ENCODE assay signal across 21 cellular contexts in the genomic region with DNA sequence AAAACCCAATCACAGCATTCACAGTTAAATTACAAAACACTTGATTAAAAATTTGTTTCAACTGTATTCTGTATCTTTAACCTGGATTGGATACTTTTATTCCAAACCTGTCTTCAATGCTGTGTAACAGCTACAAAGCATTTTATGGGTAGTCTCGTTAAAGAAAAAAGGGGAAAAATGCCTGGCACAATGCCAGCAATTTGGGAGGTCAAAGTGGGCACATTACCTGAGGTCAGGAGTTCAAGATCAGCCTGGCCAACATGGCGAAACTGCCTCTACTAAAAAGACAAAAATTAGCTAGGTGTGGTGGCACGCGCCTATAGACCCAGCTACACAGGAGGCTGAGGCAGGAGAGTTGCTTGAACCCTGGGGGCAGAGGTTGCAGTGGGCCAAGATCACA. TPM values are rescaled to one million over a fixed set of nuclear protein-coding genes. Genes with fewer than 3 reads are reported as not detected.
A peak's percentile ranks its signal among the peaks of the same experiment; 100 is the strongest.
DNase-seq lines count a peak whose midpoint lies in the region; ATAC-seq, FAIRE-seq and TF ChIP-seq lines count a peak whose summit lies in the region.
"Had no signal": no experiment of that assay in that cellular context is flagged by ENCODE, and none has a peak within 500 bp of the region (broad histone marks: within the 10 kb centered on the region; RNA-seq: fewer than 3 reads in every experiment).

No MANE protein-coding gene starts in this region.

- no peak for TF ChIP-seq CTCF in AG04450 (IDR thresholded peaks at IDR 0.05; ENCODE audit: low read depth, low read length)
- TF ChIP-seq CTCF in CD8-positive, alpha-beta T cell (IDR thresholded peaks at IDR 0.05): no peak
- no peak for TF ChIP-seq CTCF in GM12878 (IDR thresholded peaks at IDR 0.05 in 2 of 3, conservative IDR thresholded peaks at IDR 0.05 in 1 of 3; ENCODE audit: control insufficient read depth in 2 of 3, extremely low read depth in 1 of 3, insufficient read depth in 1 of 3, low read depth in 3 of 3, low read length in 3 of 3)
- TF ChIP-seq CTCF in neural progenitor cell (IDR thresholded peaks at IDR 0.05): no peak

- TF ChIP-seq RAD21 in GM12878 (IDR thresholded peaks at IDR 0.05; ENCODE audit: insufficient read depth, low read depth, low read length): no peak

- POLR2A ChIA-PET in AG04450 (lab: Yijun Ruan, JAX): no interaction called here
- POLR2A ChIA-PET in CD8-positive, alpha-beta T cell (lab: Charles Lee): interaction anchor here (0.9 kb wide), 1 partner anchor 77 kb away, joined by 3 read pairs; no protein-coding TSS in a partner anchor
- POLR2A ChIA-PET in GM12878 (lab: Charles Lee): interaction anchor here (0.6 to 1.1 kb wide), 2 partner anchors 11 to 67 kb away, joined by 3 read pairs; no protein-coding TSS in a partner anchor
- POLR2A ChIA-PET in naive thymus-derived CD8-positive, alpha-beta T cell (lab: Charles Lee): interaction anchor here (0.8 to 2.1 kb wide), 2 partner anchors 67 to 77 kb away, joined by 4 to 5 read pairs; no protein-coding TSS in a partner anchor
- POLR2A ChIA-PET in T-cell (lab: Charles Lee): interaction anchor here in 1 of 2 donors (0.6 kb wide), 1 partner anchor 1136 kb away, joined by 3 read pairs; no protein-coding TSS in a partner anchor

- peaks cover 2% of the 10 kb centered on the region; the same call in 1 of the 2 replicates for H3K9me3 ChIP-seq in AG04450 (ENCODE audit: control insufficient read depth, insufficient read depth, low read length)
- no peaks in the 10 kb centered on the region for H3K9me3 ChIP-seq in CD8-positive, alpha-beta T cell (ENCODE audit: low read length)
- no peaks in the 10 kb centered on the region for H3K9me3 ChIP-seq in GM12878 (replicated peaks; ENCODE audit: control insufficient read depth, insufficient read depth, low read length)
- no peaks in the 10 kb centered on the region for H3K9me3 ChIP-seq in neural progenitor cell (ENCODE audit: low read depth)
- H3K9me3 ChIP-seq: BLaER1 treated with 17β-estradiol and CSF1 and Interleukin-3, amounts not matched to agents 10 nM and 100 nM; HAP-1; suprapubic skin; vagina had no signal

- H3K27ac ChIP-seq in AG04450 (ENCODE audit: low read depth, low read length) (peak overlapping the region; percentile 11), GM12878 (ENCODE audit: control insufficient read depth, insufficient read depth) (no peak overlapping the region), neural progenitor cell (no peak overlapping the region)
- H3K27ac ChIP-seq in CD8-positive, alpha-beta T cell (ENCODE audit: low read depth, low read length): no peak overlapping the region
- H3K27ac ChIP-seq: suprapubic skin, vagina had no signal

- H3K4me1 ChIP-seq in CD8-positive, alpha-beta T cell (ENCODE audit: insufficient read depth, low read length): peaks cover 36% of the 10 kb centered on the region
- H3K4me1 ChIP-seq in GM12878 (ENCODE audit: control insufficient read depth, insufficient read depth, low read length) (peaks cover 22% of the 10 kb centered on the region), neural progenitor cell (peaks cover 16% of the 10 kb centered on the region)

- in situ Hi-C loops in GM12878 (cut with MboI): no loop called here

- H3K27me3 ChIP-seq in AG04450 (ENCODE audit: control insufficient read depth, insufficient read depth, low read length) (no peaks in the 10 kb centered on the region), GM12878 (replicated peaks in 1 of 2; ENCODE audit: control insufficient read depth in 2 of 2, insufficient read depth in 2 of 2, low read length in 1 of 2) (no peaks in the 10 kb centered on the region), neural progenitor cell (no peaks in the 10 kb centered on the region)
- H3K27me3 ChIP-seq in CD8-positive, alpha-beta T cell (ENCODE audit: insufficient read depth, low read length): no peaks in the 10 kb centered on the region
- H3K27me3 ChIP-seq: BLaER1 treated with 17β-estradiol and CSF1 and Interleukin-3, amounts not matched to agents 10 nM and 100 nM; suprapubic skin; vagina had no signal

- no peak for TF ChIP-seq EP300 in GM12878 (IDR thresholded peaks at IDR 0.05; ENCODE audit: borderline replicate concordance in 1 of 2, control insufficient read depth in 1 of 2, low read depth in 2 of 2, low read length in 2 of 2)

- H3K36me3 ChIP-seq in CD8-positive, alpha-beta T cell (ENCODE audit: insufficient read depth, low read length): peaks cover 10% of the 10 kb centered on the region
- peaks cover 5 to 17% of the 10 kb centered on the region in 2 experiments; a peak in 3 of 4 replicates for H3K36me3 ChIP-seq in GM12878 (ENCODE audit: control insufficient read depth in 2 of 2, insufficient read depth in 2 of 2, low read length in 1 of 2)
- peaks cover 10% of the 10 kb centered on the region for H3K36me3 ChIP-seq in neural progenitor cell

- H4K20me1 ChIP-seq in GM12878 (ENCODE audit: control insufficient read depth, insufficient read depth): no peaks in the 10 kb centered on the region; the same call in none of the 2 replicates
- H4K20me1 ChIP-seq in neural progenitor cell (ENCODE audit: low read depth): peaks cover 42% of the 10 kb centered on the region

- H3K36me3 Mint-ChIP-seq in CD8-positive, alpha-beta T cell: peaks cover 66% of the 10 kb centered on the region
- H3K36me3 Mint-ChIP-seq in naive thymus-derived CD8-positive, alpha-beta T cell: peaks cover 16 to 59% (median 22%) of the 10 kb centered on the region in 3 donors
- peaks cover 36% of the 10 kb centered on the region for H3K36me3 Mint-ChIP-seq in T-cell
- H3K36me3 Mint-ChIP-seq in neural progenitor cell: peaks cover 30% of the 10 kb centered on the region

- H3K4me3 Mint-ChIP-seq in CD8-positive, alpha-beta T cell: peak overlapping the region; percentile 37
- peak overlapping the region in 1 of 10 donors; percentile 11 for H3K4me3 Mint-ChIP-seq in naive thymus-derived CD8-positive, alpha-beta T cell
- H3K4me3 Mint-ChIP-seq in T-cell (no peak overlapping the region), neural progenitor cell (no peak overlapping the region)

- H3F3A ChIP-seq in neural progenitor cell (ENCODE audit: low read depth): peaks cover 10% of the 10 kb centered on the region

- H3K4me1 Mint-ChIP-seq in CD8-positive, alpha-beta T cell (ENCODE audit: low read depth): peaks cover 76% of the 10 kb centered on the region
- H3K4me1 Mint-ChIP-seq in naive thymus-derived CD8-positive, alpha-beta T cell: peaks cover 26 to 85% (median 75%) of the 10 kb centered on the region in 4 donors
- H3K4me1 Mint-ChIP-seq in T-cell (peaks cover 77 to 83% (median 82%) of the 10 kb centered on the region in 3 donors), neural progenitor cell (peaks cover 26% of the 10 kb centered on the region)

- TF ChIP-seq POLR2A in GM12878 (IDR thresholded peaks at IDR 0.05; ENCODE audit: low read depth, low read length): no peak

- RAD21 ChIA-PET in GM12878 (lab: Charles Lee; ENCODE audit: unreplicated experiment): interaction anchor here (0.7 kb wide), 1 partner anchor 24 kb away, joined by 3 read pairs; no protein-coding TSS in a partner anchor

- DNase-seq in AG04450 (ENCODE audit: low read depth, low spot score) (no peak), GM12878 (ENCODE audit: low read depth, low spot score) (no peak), T-cell (no peak), neural progenitor cell (ENCODE audit: low spot score) (no peak), kidney tubule cell (ENCODE audit: low spot score) (no peak)
- DNase-seq in CD8-positive, alpha-beta T cell: no peak
- no peak for DNase-seq in naive thymus-derived CD8-positive, alpha-beta T cell
- DNase-seq: activated CD4-positive, alpha-beta T cell treated with anti-CD3 and anti-CD28 coated beads, Interleukin-2, amount 50 U/mL, for 48 hours; activated CD4-positive, CD25-positive, alpha-beta regulatory T cell; activated naive CD4-positive, alpha-beta T cell treated with Interleukin-2 at 50 U/mL for 16 hours; anterior cingulate cortex; NCI-H1092 treated with DMSO at 0.1 percent for 48 hours; NCI-H2081 treated with DMSO at 0.1 percent for 48 hours; NCI-H774; retina had no signal

- no peak for FAIRE-seq in GM12878 (lab: Jason Lieb, UNC)
- FAIRE-seq: GM19239 had no signal

- H3K9me3 Mint-ChIP-seq in CD8-positive, alpha-beta T cell: no peaks in the 10 kb centered on the region
- no peaks in the 10 kb centered on the region for H3K9me3 Mint-ChIP-seq in naive thymus-derived CD8-positive, alpha-beta T cell
- H3K9me3 Mint-ChIP-seq in T-cell: no peaks in the 10 kb centered on the region
- H3K9me3 Mint-ChIP-seq in neural progenitor cell: no peaks in the 10 kb centered on the region

- no peak overlapping the region for H2AFZ ChIP-seq in GM12878 (ENCODE audit: control insufficient read depth, low read depth, low read length)
- H2AFZ ChIP-seq in neural progenitor cell (replicated peaks): no peak overlapping the region

- intact Hi-C loops in CD8-positive, alpha-beta T cell (cut with DNase I, micrococcal nuclease): loop anchor here in 1 of 2 experiments (5.0 to 10.0 kb wide), 2 partner anchors 85 to 388 kb away; a partner anchor contains a TSS
- intact Hi-C loops in GM12878 (cut with micrococcal nuclease; ENCODE audit: unreplicated experiment): no loop called here

- no TSS peak for BruUV-seq in GM12878 (replicated peaks; lab: Mats Ljungman, UMichigan)

- no peak for ATAC-seq in CD8-positive, alpha-beta T cell
- ATAC-seq in GM12878 (no peak), T-cell (replicated peaks in 1 of 4) (no peak), HG03159 (IDR thresholded peaks at IDR 0.05; ENCODE audit: unreplicated experiment) (no peak)
- ATAC-seq in naive thymus-derived CD8-positive, alpha-beta T cell: no peak

- CTCF ChIA-PET in AG04450 (lab: Charles Lee) (interaction anchor here (1.1 kb wide), 1 partner anchor 11 kb away, joined by 4 read pairs; no protein-coding TSS in a partner anchor), GM12878 (lab: Yijun Ruan, JAX) (interaction anchor here (0.9 to 1.7 kb wide), 2 partner anchors 31 to 67 kb away, joined by 3 to 4 read pairs; no protein-coding TSS in a partner anchor), T-cell (lab: Charles Lee) (interaction anchor here in 1 of 2 donors (0.6 kb wide), 1 partner anchor 13 kb away, joined by 3 read pairs; no protein-coding TSS in a partner anchor)
- CTCF ChIA-PET in CD8-positive, alpha-beta T cell (lab: Charles Lee): interaction anchor here (1.3 to 1.7 kb wide), 2 partner anchors 9 to 12 kb away, joined by 3 to 6 read pairs; no protein-coding TSS in a partner anchor

- H3K9ac ChIP-seq in GM12878 (ENCODE audit: control insufficient read depth, insufficient read depth, low read length) (no peak overlapping the region), neural progenitor cell (no peak overlapping the region)

- no peak overlapping the region; the same call in 1 of the 2 replicates for H3K4me2 ChIP-seq in GM12878 (ENCODE audit: control insufficient read depth, insufficient read depth)
- H3K4me2 ChIP-seq in neural progenitor cell: no peak overlapping the region

- H3K79me2 ChIP-seq in GM12878 (ENCODE audit: control insufficient read depth, insufficient read depth, low read length): peaks cover 86% of the 10 kb centered on the region
- H3K79me2 ChIP-seq in neural progenitor cell (ENCODE audit: low read depth): peaks cover 61% of the 10 kb centered on the region

- no peak overlapping the region for H3K27ac Mint-ChIP-seq in CD8-positive, alpha-beta T cell
- peak overlapping the region in 6 of 10 donors; percentile 3 to 88 (median 37) for H3K27ac Mint-ChIP-seq in naive thymus-derived CD8-positive, alpha-beta T cell
- no peak overlapping the region for H3K27ac Mint-ChIP-seq in T-cell
- H3K27ac Mint-ChIP-seq in neural progenitor cell: no peak overlapping the region

- WGBS in GM12878 (ENCODE audit: insufficient coverage, insufficient replicate concordance, low lambda C conversion rate, missing lambda C conversion rate): 84% methylated on average over 4 of the region's 4 CpGs

- SMC1A ChIA-PET in GM12878 (lab: Charles Lee; ENCODE audit: uncharacterized antibody, unreplicated experiment): interaction anchor here (0.7 to 12.0 kb wide), 5 partner anchors 8 to 47 kb away, joined by 3 to 103 read pairs (median 3); no protein-coding TSS in a partner anchor

- H3K4me3 ChIP-seq in AG04450 (ENCODE audit: low read depth, low read length): no peak overlapping the region
- H3K4me3 ChIP-seq in CD8-positive, alpha-beta T cell (ENCODE audit: low read depth, low read length): no peak overlapping the region
- no peak overlapping the region for H3K4me3 ChIP-seq in GM12878
- no peak overlapping the region for H3K4me3 ChIP-seq in neural progenitor cell
- H3K4me3 ChIP-seq: HAP-1, suprapubic skin, vagina had no signal

- no peaks in the 10 kb centered on the region for H3K27me3 Mint-ChIP-seq in CD8-positive, alpha-beta T cell (ENCODE audit: low read depth)
- H3K27me3 Mint-ChIP-seq in naive thymus-derived CD8-positive, alpha-beta T cell: no peaks in the 10 kb centered on the region
- H3K27me3 Mint-ChIP-seq in T-cell (no peaks in the 10 kb centered on the region), neural progenitor cell (ENCODE audit: insufficient read depth, low read depth) (peaks cover 6% of the 10 kb centered on the region)

RNA-seq across cellular contexts. Expression of a gene that starts 4.0 kb away (rescaled TPM):
- polyA plus RNA-seq in AG04450 (2011; rRNA removed): 38.7 and 56.4 TPM in 2 replicates
- polyA minus RNA-seq in AG04450 (2011; rRNA and poly(A)+ RNA removed): 32.5 and 56.7 TPM in 2 replicates
- 100 to 1,000 TPM; 173 to 185 TPM for total RNA-seq in CD8-positive, alpha-beta T cell
- 62.4 and 63.0 TPM in 2 replicates for total RNA-seq in GM12878 (2013; cell fraction: nucleolus; rRNA removed)
- total RNA-seq in GM12878 (2014; rRNA removed): 39.3 and 45.2 TPM in 2 replicates
- 49.2 and 49.6 TPM in 2 replicates for total RNA-seq in GM12878 (2014; rRNA removed; fragmentation: Illumina TruSeq; extraction: Trizol)
- 40.5 and 43.5 TPM in 2 replicates for total RNA-seq in GM12878 (2021)
- 20.1 TPM for polyA plus RNA-seq in GM12878 (2011; ENCODE audit: low read depth)
- 59.7 and 85.8 TPM in 2 replicates for polyA plus RNA-seq in GM12878 (2011; rRNA removed)
- polyA plus RNA-seq in GM12878 (2011; cell fraction: cytosol; rRNA removed): 21.1 and 27.1 TPM in 2 replicates
- polyA plus RNA-seq in GM12878 (2011; cell fraction: nucleus; rRNA removed): 17.5 and 21.7 TPM in 2 replicates
- polyA plus RNA-seq in GM12878 (2012): 30.6 and 42.6 TPM in 2 replicates
- polyA plus RNA-seq in GM12878 (2014; fragmentation: Illumina TruSeq; extraction: Trizol): 43.3 and 56.8 TPM in 2 replicates
- 10 to 100 TPM in 1 of 2 experiments, 1 to 10 TPM in 1; 9.8 to 10.9 TPM for polyA plus RNA-seq in GM12878 (2014; fragmentation: Nextera tagmentation; extraction: Ambion mirVana)
- 22.7 and 26.4 TPM in 2 replicates for polyA plus RNA-seq in GM12878 (2014; rRNA removed)
- 10 to 100 TPM; 31.4 to 33.6 TPM for polyA plus RNA-seq in GM12878 (2016; fragmentation: Nextera tagmentation; extraction: Ambion mirVana)
- polyA minus RNA-seq in GM12878 (2011; rRNA and poly(A)+ RNA removed): 62.3 and 96.0 TPM in 2 replicates
- polyA minus RNA-seq in GM12878 (2011; cell fraction: cytosol; rRNA and poly(A)+ RNA removed): 26.6 and 28.0 TPM in 2 replicates
- 15.1 and 23.2 TPM in 2 replicates for polyA minus RNA-seq in GM12878 (2011; cell fraction: nucleus; rRNA and poly(A)+ RNA removed)
- 10 to 100 TPM; 91.4 to 94.6 TPM for total RNA-seq in naive thymus-derived CD8-positive, alpha-beta T cell
- polyA plus RNA-seq in naive thymus-derived CD8-positive, alpha-beta T cell: 10 to 100 TPM; 23.7 to 32.9 (median 27.6) TPM
- 100 to 1,000 TPM in 1 of 5 donors, 10 to 100 TPM in 4; 77.3 to 109 (median 89.3) TPM for total RNA-seq in T-cell
- 51.7 and 73.8 TPM in 2 replicates for total RNA-seq in neural progenitor cell (ENCODE audit: low replicate concordance)

Comparison
In these comparisons a context has a peak if more than half of its experiments do, and no peak if none do; other contexts are left out.
1. H3K27ac Mint-ChIP-seq: peak in naive thymus-derived CD8-positive, alpha-beta T cell (6 of 10); none in CD8-positive, alpha-beta T cell (single experiment), T-cell (0 of 2) and neural progenitor cell (single experiment).